ENCODE assay signal across 10 cellular contexts in the genomic region with DNA sequence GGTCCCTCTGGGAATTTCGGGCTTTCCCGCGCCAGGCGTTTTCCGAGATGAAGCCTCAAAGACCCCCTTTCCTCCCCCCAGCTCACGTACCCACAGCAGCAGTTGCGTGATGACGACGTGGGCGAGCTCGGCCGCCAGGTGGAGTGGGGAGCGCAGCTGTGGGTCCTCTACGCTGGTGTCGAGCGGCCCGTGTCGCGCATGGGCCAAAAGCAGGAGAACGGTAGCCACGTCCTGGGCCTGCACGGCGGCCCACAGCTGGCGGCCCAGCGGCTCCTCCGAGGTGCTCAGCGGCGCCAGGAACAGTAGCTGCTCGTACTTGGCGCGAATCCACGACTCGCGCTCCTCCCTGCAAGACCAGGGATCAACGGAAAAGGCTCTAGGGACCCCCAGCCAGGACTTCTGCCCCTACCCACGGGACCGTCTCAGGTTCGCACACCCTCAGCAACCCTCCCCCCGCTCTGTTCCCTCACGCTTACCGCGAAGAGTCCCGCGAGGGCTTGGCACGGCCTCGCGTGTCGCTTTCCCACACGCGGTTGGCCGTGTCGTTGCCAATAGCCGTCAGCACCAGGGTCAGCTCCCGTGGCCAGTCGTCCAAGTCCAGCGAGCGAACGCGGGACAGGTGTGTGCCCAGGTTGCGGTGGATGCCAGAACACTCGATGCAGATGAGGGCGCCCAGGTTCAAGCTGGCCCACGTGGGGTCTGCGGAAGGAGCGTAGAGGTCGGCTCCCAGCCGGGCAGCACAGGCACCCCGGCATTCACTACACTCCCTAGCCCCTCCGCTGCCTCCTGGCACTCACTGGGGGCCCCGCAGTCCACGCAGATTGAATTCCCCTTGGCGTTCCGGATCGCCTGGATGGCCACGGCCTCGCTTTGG. TPM values are rescaled to one million over a fixed set of nuclear protein-coding genes. Genes with fewer than 3 reads are reported as not detected.
DNase-seq lines count a peak whose midpoint lies in the region; ATAC-seq and TF ChIP-seq lines count a peak whose summit lies in the region.
"Had no signal": no experiment of that assay in that cellular context is flagged by ENCODE, and none has a peak within 500 bp of the region (broad histone marks: within the 10 kb centered on the region; RNA-seq: fewer than 3 reads in every experiment).

No MANE protein-coding gene starts in this region.

- H3K27ac ChIP-seq in dorsolateral prefrontal cortex, result peak overlapping the region in 47 of 59 donors; percentile 2 to 76 (median 48)
- no peak overlapping the region for H3K27ac ChIP-seq in urinary bladder (ENCODE audit: low read depth)

- TF ChIP-seq CTCF in dorsolateral prefrontal cortex (IDR thresholded peaks at IDR 0.05 in 54 of 56, conservative IDR thresholded peaks at IDR 0.05 in 2 of 56; ENCODE audit: low read depth in 1 of 56, partially characterized antibody in 56 of 56), result peak in 20 of 56 donors; percentile 5 to 49 (median 21)

- H3K4me3 ChIP-seq in dorsolateral prefrontal cortex (peak overlapping the region; percentile 16 to 79 (median 62)), urinary bladder (ENCODE audit: low read depth, low read length) (peak overlapping the region; percentile 54)

- no peaks in the 10 kb centered on the region for H3K36me3 ChIP-seq in urinary bladder (ENCODE audit: insufficient read depth)

- no peak overlapping the region for H3K27ac Mint-ChIP-seq in activated CD8-positive, alpha-beta memory T cell treated with anti-CD3 and anti-CD28 coated beads, Interleukin-2, amount 10 ng/mL, durations not matched to agents 7 days and 5 days
- no peak overlapping the region for H3K27ac Mint-ChIP-seq in memory B cell

- DNase-seq in activated CD8-positive, alpha-beta memory T cell treated with anti-CD3 and anti-CD28 coated beads, Interleukin-2, amount 10 ng/mL, durations not matched to agents 7 days and 5 days, result peak; percentile 39
- no peak for DNase-seq in activated CD8-positive, alpha-beta memory T cell treated with anti-CD3 and anti-CD28 coated beads, Interleukin-2, amount 50 U/mL, for 48 hours
- DNase-seq in dorsolateral prefrontal cortex (peak in 2 of 10 donors; percentile 33 to 38), memory B cell (ENCODE audit: low spot score in 2 of 2) (no peak), HK-2 (ENCODE audit: unreplicated experiment) (no peak), A172 (ENCODE audit: low spot score) (no peak)
- DNase-seq in stimulated activated CD4-positive, alpha-beta T cell treated with anti-CD3 and anti-CD28 coated beads, Interleukin-4, amount 100 ng/mL, for 24 hours, result no peak
- DNase-seq: activated gamma-delta T cell treated with Interleukin-2 at 50 U/mL for 16 hours, Kasumi-1 had no signal

- H3K27me3 Mint-ChIP-seq in activated CD8-positive, alpha-beta memory T cell treated with anti-CD3 and anti-CD28 coated beads, Interleukin-2, amount 10 ng/mL, durations not matched to agents 7 days and 5 days, result no peaks in the 10 kb centered on the region
- H3K27me3 Mint-ChIP-seq in memory B cell, result no peaks in the 10 kb centered on the region

- intact Hi-C loops in dorsolateral prefrontal cortex (cut with DNase I), result no loop called here

- peaks cover 2% of the 10 kb centered on the region for H3K4me1 ChIP-seq in urinary bladder (ENCODE audit: insufficient read depth)

- CTCF ChIA-PET in activated CD8-positive, alpha-beta memory T cell treated with anti-CD3 and anti-CD28 coated beads, Interleukin-2, amount 10 ng/mL, durations not matched to agents 7 days and 5 days (lab: Charles Lee), result interaction anchor here (1.1 kb wide), 1 partner anchor 38 kb away, joined by 3 read pairs; no protein-coding TSS in a partner anchor

- peaks cover 2% of the 10 kb centered on the region for H3K4me1 Mint-ChIP-seq in activated CD8-positive, alpha-beta memory T cell treated with anti-CD3 and anti-CD28 coated beads, Interleukin-2, amount 10 ng/mL, durations not matched to agents 7 days and 5 days
- peaks cover 18% of the 10 kb centered on the region for H3K4me1 Mint-ChIP-seq in memory B cell

- 25% methylated on average over 76 of the region's 76 CpGs for WGBS in urinary bladder

- no peaks in the 10 kb centered on the region for H3K9me3 Mint-ChIP-seq in activated CD8-positive, alpha-beta memory T cell treated with anti-CD3 and anti-CD28 coated beads, Interleukin-2, amount 10 ng/mL, durations not matched to agents 7 days and 5 days (ENCODE audit: low read depth)
- no peaks in the 10 kb centered on the region for H3K9me3 Mint-ChIP-seq in memory B cell

- peaks cover 47% of the 10 kb centered on the region for H3K36me3 Mint-ChIP-seq in activated CD8-positive, alpha-beta memory T cell treated with anti-CD3 and anti-CD28 coated beads, Interleukin-2, amount 10 ng/mL, durations not matched to agents 7 days and 5 days
- H3K36me3 Mint-ChIP-seq in memory B cell, result peaks cover 30% of the 10 kb centered on the region

- H3K4me3 Mint-ChIP-seq in activated CD8-positive, alpha-beta memory T cell treated with anti-CD3 and anti-CD28 coated beads, Interleukin-2, amount 10 ng/mL, durations not matched to agents 7 days and 5 days, result no peak overlapping the region
- peak overlapping the region; percentile 34 for H3K4me3 Mint-ChIP-seq in memory B cell

- no peak for ATAC-seq in activated CD8-positive, alpha-beta memory T cell treated with anti-CD3 and anti-CD28 coated beads, Interleukin-2, amount 10 ng/mL, durations not matched to agents 7 days and 5 days
- peak; percentile 42 for ATAC-seq in memory B cell (ENCODE audit: low read depth)

- H3K27me3 ChIP-seq in dorsolateral prefrontal cortex, result no peaks in the 10 kb centered on the region

RNA-seq across cellular contexts. Expression of gene AGAP2, which starts 11.4 kb away (rescaled TPM):
- 10 to 100 TPM; 70.7 to 72.7 TPM for total RNA-seq in activated CD8-positive, alpha-beta memory T cell treated with anti-CD3 and anti-CD28 coated beads, Interleukin-2, amount 10 ng/mL, durations not matched to agents 7 days and 5 days
- 100 to 1,000 TPM in 119 of 120 experiments, 10 to 100 TPM in 1; 76.2 to 322 (median 239) TPM for total RNA-seq in dorsolateral prefrontal cortex
- total RNA-seq in urinary bladder, result 1.4 TPM
- 1.8 TPM for polyA plus RNA-seq in urinary bladder
- total RNA-seq in A172 (2014; rRNA removed; shearing (Covaris generic)), result 0.02 and 0.55 TPM in 2 replicates

RNA-seq across cellular contexts. Expression of gene TSPAN31, which starts 17.7 kb away (rescaled TPM):
- 10 to 100 TPM in 1 of 2 experiments, 1 to 10 TPM in 1; 10.0 to 19.4 TPM for total RNA-seq in activated CD8-positive, alpha-beta memory T cell treated with anti-CD3 and anti-CD28 coated beads, Interleukin-2, amount 10 ng/mL, durations not matched to agents 7 days and 5 days
- 10 to 100 TPM; 21.6 to 47.8 (median 33.9) TPM for total RNA-seq in dorsolateral prefrontal cortex
- 42.1 TPM for total RNA-seq in urinary bladder
- 48.6 TPM for polyA plus RNA-seq in urinary bladder
- 31.2 and 33.3 TPM in 2 replicates for total RNA-seq in A172 (2014; rRNA removed; shearing (Covaris generic))

RNA-seq across cellular contexts. Expression of gene CDK4, which starts 25.0 kb away (rescaled TPM):
- 100 to 1,000 TPM; 127 to 167 TPM for total RNA-seq in activated CD8-positive, alpha-beta memory T cell treated with anti-CD3 and anti-CD28 coated beads, Interleukin-2, amount 10 ng/mL, durations not matched to agents 7 days and 5 days
- total RNA-seq in dorsolateral prefrontal cortex, result 10 to 100 TPM; 20.2 to 50.6 (median 29.3) TPM
- total RNA-seq in urinary bladder, result 71.7 TPM
- polyA plus RNA-seq in urinary bladder, result 89.9 TPM
- 300 and 506 TPM in 2 replicates for total RNA-seq in A172 (2014; rRNA removed; shearing (Covaris generic))

RNA-seq across cellular contexts. Expression of gene MARCHF9, which starts 27.8 kb away (rescaled TPM):
- 10 to 100 TPM; 21.0 to 24.9 TPM for total RNA-seq in activated CD8-positive, alpha-beta memory T cell treated with anti-CD3 and anti-CD28 coated beads, Interleukin-2, amount 10 ng/mL, durations not matched to agents 7 days and 5 days
- 10 to 100 TPM; 11.5 to 26.2 (median 18.3) TPM for total RNA-seq in dorsolateral prefrontal cortex
- 4.0 TPM for total RNA-seq in urinary bladder
- polyA plus RNA-seq in urinary bladder, result 12.2 TPM
- total RNA-seq in A172 (2014; rRNA removed; shearing (Covaris generic)), result 10.5 and 12.9 TPM in 2 replicates

RNA-seq across cellular contexts. Expression of gene OS9, which starts 33.2 kb away (rescaled TPM):
- total RNA-seq in activated CD8-positive, alpha-beta memory T cell treated with anti-CD3 and anti-CD28 coated beads, Interleukin-2, amount 10 ng/mL, durations not matched to agents 7 days and 5 days, result 100 to 1,000 TPM; 117 to 123 TPM
- total RNA-seq in dorsolateral prefrontal cortex (100 to 1,000 TPM; 111 to 171 (median 140) TPM), urinary bladder (137 TPM)
- 257 TPM for polyA plus RNA-seq in urinary bladder
- total RNA-seq in A172 (2014; rRNA removed; shearing (Covaris generic)), result 103 and 144 TPM in 2 replicates

Comparison
In these comparisons a context has a peak if more than half of its experiments do, and no peak if none do; other contexts are left out.
1. RNA of gene AGAP2, which starts 11.4 kb away (total RNA-seq): 76.2 to 322 TPM in dorsolateral prefrontal cortex and 70.7 to 72.7 TPM in activated CD8-positive, alpha-beta memory T cell treated with anti-CD3 and anti-CD28 coated beads, Interleukin-2, amount 10 ng/mL, durations not matched to agents 7 days and 5 days; 1.4 TPM in urinary bladder (single experiment) and 0.02 to 0.55 TPM in A172; every median in the first group is over 10 times any median in the second.